In genomic region chr6:1473598-1473997, GRCh38 we compare ENCODE assay signal across 24 cellular contexts.
"Had no signal": no experiment of that assay in that cellular context is flagged by ENCODE, and none has a peak within 500 bp of the region (broad histone marks: within the 10 kb centered on the region; RNA-seq: fewer than 3 reads in every experiment).

No MANE protein-coding gene starts in this region.

- H3K4me3 Mint-ChIP-seq: endodermal cell; naive B cell; nephron; stimulated activated naive B cell treated with anti-CD40 and anti-IgM and Interleukin-4, amounts not matched to agents 10 μg/mL and 1 μg/mL and 100 μg/mL, for 72 hours; stimulated activated naive CD8-positive, alpha-beta T cell treated with anti-CD3 and anti-CD28 coated beads, Interleukin-15, amount 100 ng/mL, for 72 hours had no signal

- DNase-seq: effector CD4-positive, alpha-beta T cell; erythroblast; foreskin melanocyte; head of caudate nucleus; left colon; left ventricle myocardium superior; mesenchymal stem cell; naive B cell; stimulated activated CD4-positive, alpha-beta T cell treated with anti-CD3 and anti-CD28 coated beads, Interleukin-2, amount 100 ng/mL, for 24 hours; stimulated activated CD4-positive, alpha-beta T cell treated with anti-CD3 and anti-CD28 coated beads, Interleukin-4, amount 100 ng/mL, for 4 hours; stimulated activated naive B cell treated with anti-CD40 and anti-IgM and Interleukin-4, amounts not matched to agents 10 μg/mL and 1 μg/mL and 100 μg/mL, for 72 hours; stimulated activated naive CD8-positive, alpha-beta T cell treated with anti-CD3 and anti-CD28 coated beads, Interleukin-15, amount 100 ng/mL, for 72 hours; testis; upper lobe of right lung had no signal

- FAIRE-seq: endothelial cell of umbilical vein had no signal

- H3K4me2 ChIP-seq: hepatocyte had no signal

- H3K36me3 Mint-ChIP-seq: naive B cell; stimulated activated naive B cell treated with anti-CD40 and anti-IgM and Interleukin-4, amounts not matched to agents 10 μg/mL and 1 μg/mL and 100 μg/mL, for 72 hours had no signal

- H3K4me1 ChIP-seq: parathyroid adenoma, prostate gland, testis, tibial nerve, upper lobe of right lung, vagina had no signal

- H3K27ac ChIP-seq: hepatocyte, parathyroid adenoma, prostate gland, testis, tibial nerve, upper lobe of right lung, vagina had no signal

- H3K79me2 ChIP-seq: hepatocyte, parathyroid adenoma had no signal

- H2AFZ ChIP-seq: hepatocyte, parathyroid adenoma had no signal

- H3K27ac Mint-ChIP-seq: endodermal cell; naive B cell; nephron; stimulated activated naive B cell treated with anti-CD40 and anti-IgM and Interleukin-4, amounts not matched to agents 10 μg/mL and 1 μg/mL and 100 μg/mL, for 72 hours; stimulated activated naive CD8-positive, alpha-beta T cell treated with anti-CD3 and anti-CD28 coated beads, Interleukin-15, amount 100 ng/mL, for 72 hours had no signal

- H3K9ac ChIP-seq: parathyroid adenoma had no signal

- H3K27me3 ChIP-seq: hepatocyte, testis, tibial nerve, upper lobe of right lung, vagina had no signal

- ATAC-seq: left colon; left ventricle myocardium superior; sciatic nerve; stimulated activated naive B cell treated with anti-CD40 and anti-IgM and Interleukin-4, amounts not matched to agents 10 μg/mL and 1 μg/mL and 100 μg/mL, for 72 hours; stimulated activated naive CD8-positive, alpha-beta T cell treated with anti-CD3 and anti-CD28 coated beads, Interleukin-15, amount 100 ng/mL, for 72 hours; upper lobe of right lung had no signal

- H3K9me3 Mint-ChIP-seq: endodermal cell had no signal

- H3K9me3 ChIP-seq: prostate gland, testis, tibial nerve, upper lobe of right lung, vagina had no signal

- H3K4me1 Mint-ChIP-seq: naive B cell had no signal

- H3K4me3 ChIP-seq: hepatocyte, lung, prostate gland, testis, tibial nerve, upper lobe of right lung, vagina had no signal

- H3K36me3 ChIP-seq: prostate gland, tibial nerve, upper lobe of right lung, vagina had no signal
